In genomic region chr2:88624477-88624876, GRCh38 we compare ENCODE assay signal across 19 cellular contexts. TPM values are rescaled to one million over a fixed set of nuclear protein-coding genes. Genes with fewer than 3 reads are reported as not detected.
DNase-seq lines count a peak whose midpoint lies in the region; ATAC-seq and TF ChIP-seq lines count a peak whose summit lies in the region.
"Had no signal": no experiment of that assay in that cellular context is flagged by ENCODE, and none has a peak within 500 bp of the region (broad histone marks: within the 10 kb centered on the region; RNA-seq: fewer than 3 reads in every experiment).

No MANE protein-coding gene starts in this region.

- H3K4me1 ChIP-seq in OCI-LY1 (ENCODE audit: insufficient read depth, low read length, severe bottlenecking) (peaks cover 79% of the 10 kb centered on the region), fibroblast of lung (ENCODE audit: control insufficient read depth, extremely low read depth, insufficient read depth, low read length) (no peaks in the 10 kb centered on the region), trophoblast cell (ENCODE audit: control insufficient read depth in 1 of 2, insufficient read depth in 2 of 2, low read length in 2 of 2) (peaks cover 3 to 7% of the 10 kb centered on the region in 2 experiments), GM23248 (ENCODE audit: insufficient read depth) (peaks cover 20% of the 10 kb centered on the region)

- DNase-seq in GM12864 (ENCODE audit: low read depth) (no peak), fibroblast of lung (ENCODE audit: low read depth in 2 of 2) (no peak), trophoblast cell (no peak), GM23248 (no peak), posterior vena cava (ENCODE audit: low spot score) (no peak)
- DNase-seq in stimulated activated CD4-positive, alpha-beta T cell treated with anti-CD3 and anti-CD28 coated beads, Interleukin-12 subunit alpha, Interleukin-12 subunit beta, amount 100 ng/mL, for 4 hours = no peak
- no peak for DNase-seq in activated naive CD8-positive, alpha-beta T cell treated with anti-CD3 and anti-CD28 coated beads, Interleukin-2, amount 50 U/mL, for 24 hours
- DNase-seq: activated naive CD4-positive, alpha-beta T cell treated with Interleukin-2 at 50 U/mL for 16 hours; DMS 273 treated with DMSO at 0.1 percent for 48 hours; natural killer cell; NCI-H1092 treated with DMSO at 0.1 percent for 48 hours; NCI-H2171; NCI-H69; Peyer's patch; tibial artery had no signal

- no peak overlapping the region for H4K91ac ChIP-seq in trophoblast cell (ENCODE audit: low read depth, low read length)

- H4K20me1 ChIP-seq in OCI-LY1 (ENCODE audit: insufficient read depth, low read length) = no peaks in the 10 kb centered on the region
- H4K20me1 ChIP-seq in fibroblast of lung (ENCODE audit: control insufficient read depth, extremely low read depth, insufficient read depth, low read length) = no peaks in the 10 kb centered on the region
- peaks cover 18% of the 10 kb centered on the region; the same call in 1 of the 2 replicates for H4K20me1 ChIP-seq in GM23248 (ENCODE audit: insufficient read depth)

- H4K8ac ChIP-seq in trophoblast cell (ENCODE audit: low read depth, low read length) = no peak overlapping the region

- peaks cover 32% of the 10 kb centered on the region for H3K4me1 Mint-ChIP-seq in activated naive CD8-positive, alpha-beta T cell treated with anti-CD3 and anti-CD28 coated beads, Interleukin-2, amount 50 U/mL, for 24 hours

- intact Hi-C loops in posterior vena cava (cut with DNase I) = no loop called here

- in situ Hi-C loops in GM23248 (cut with MboI) = no loop called here

- WGBS in trophoblast cell (ENCODE audit: extremely low coverage, insufficient coverage, insufficient read length) = no CpG with 5 or more reads among the region's 4 CpGs
- WGBS in GM23248 (ENCODE audit: low coverage in 1 of 2, low lambda C conversion rate in 2 of 2, missing lambda C conversion rate in 2 of 2), 2 experiments = 89 to 99% methylated on average over 4 of the region's 4 CpGs

- H3K9me2 ChIP-seq in OCI-LY1 (ENCODE audit: low read depth, low read length) (no peaks in the 10 kb centered on the region), GM23248 (ENCODE audit: insufficient read depth) (no peaks in the 10 kb centered on the region)

- no peaks in the 10 kb centered on the region for H3K9me3 ChIP-seq in OCI-LY1 (ENCODE audit: low read length)
- H3K9me3 ChIP-seq in fibroblast of lung (ENCODE audit: control insufficient read depth, insufficient read depth, low read depth, low read length) = no peaks in the 10 kb centered on the region
- no peaks in the 10 kb centered on the region for H3K9me3 ChIP-seq in trophoblast cell (ENCODE audit: insufficient read depth, low read depth, low read length)
- no peaks in the 10 kb centered on the region for H3K9me3 ChIP-seq in GM23248 (ENCODE audit: low read depth)
- H3K9me3 ChIP-seq: ascending aorta, Peyer's patch, prostate gland, tibial artery had no signal

- no peak overlapping the region for H3K23ac ChIP-seq in trophoblast cell (ENCODE audit: low read length)

- H3K9me3 Mint-ChIP-seq in activated naive CD8-positive, alpha-beta T cell treated with anti-CD3 and anti-CD28 coated beads, Interleukin-2, amount 50 U/mL, for 24 hours = no peaks in the 10 kb centered on the region
- H3K9me3 Mint-ChIP-seq: natural killer cell had no signal

- H3K36me3 Mint-ChIP-seq in activated naive CD8-positive, alpha-beta T cell treated with anti-CD3 and anti-CD28 coated beads, Interleukin-2, amount 50 U/mL, for 24 hours (ENCODE audit: low read depth) = peaks cover 2% of the 10 kb centered on the region
- H3K36me3 Mint-ChIP-seq: natural killer cell had no signal

- no peak for ATAC-seq in activated naive CD8-positive, alpha-beta T cell treated with anti-CD3 and anti-CD28 coated beads, Interleukin-2, amount 50 U/mL, for 24 hours
- ATAC-seq: natural killer cell had no signal

- TF ChIP-seq CTCF in GM12864 (IDR thresholded peaks at IDR 0.05; ENCODE audit: low read depth, low read length, missing control alignments) (no peak), OCI-LY1 (IDR thresholded peaks at IDR 0.05; ENCODE audit: low read length) (no peak), fibroblast of lung (conservative IDR thresholded peaks at IDR 0.05 in 1 of 2, IDR thresholded peaks at IDR 0.05 in 1 of 2; ENCODE audit: low read depth in 1 of 2, low read length in 2 of 2) (no peak)

- H3K4me2 ChIP-seq in OCI-LY1 (ENCODE audit: low read length) (peak overlapping the region; percentile 82), fibroblast of lung (ENCODE audit: extremely low read depth, insufficient read depth, low read length) (peak overlapping the region; percentile 89), trophoblast cell (ENCODE audit: low read length) (no peak overlapping the region), GM23248 (ENCODE audit: unreplicated experiment) (no peak overlapping the region)

- H4K12ac ChIP-seq in trophoblast cell (ENCODE audit: low read depth, low read length) = no peak overlapping the region

- no peaks in the 10 kb centered on the region for H3K27me3 Mint-ChIP-seq in activated naive CD8-positive, alpha-beta T cell treated with anti-CD3 and anti-CD28 coated beads, Interleukin-2, amount 50 U/mL, for 24 hours

- no peak overlapping the region for H3K18ac ChIP-seq in trophoblast cell (ENCODE audit: low read length)

- H3K9ac ChIP-seq in OCI-LY1 (ENCODE audit: low read length) = peak overlapping the region; percentile 96
- no peak overlapping the region for H3K9ac ChIP-seq in fibroblast of lung (ENCODE audit: insufficient read depth, low read length)
- H3K9ac ChIP-seq in trophoblast cell (ENCODE audit: low read length) = no peak overlapping the region
- H3K9ac ChIP-seq in GM23248 = no peak overlapping the region

- H3K27ac ChIP-seq in OCI-LY1 (ENCODE audit: low read depth, low read length, poor library complexity, severe bottlenecking) (peak overlapping the region; percentile 60), fibroblast of lung (ENCODE audit: insufficient read depth, low read length) (no peak overlapping the region), trophoblast cell (ENCODE audit: low read depth, low read length) (no peak overlapping the region), GM23248 (no peak overlapping the region)
- H3K27ac ChIP-seq: ascending aorta, prostate gland, tibial artery had no signal

- peak overlapping the region; percentile 99 for H3K4me3 ChIP-seq in GM12864 (ENCODE audit: low read depth, low read length)
- peak overlapping the region; percentile 83 for H3K4me3 ChIP-seq in OCI-LY1 (ENCODE audit: low read depth, low read length, poor library complexity, severe bottlenecking)
- peak overlapping the region in 2 of 4 experiments; percentile 4 to 87 for H3K4me3 ChIP-seq in fibroblast of lung (replicated peaks in 1 of 4; ENCODE audit: control extremely low read depth in 1 of 4, insufficient read depth in 1 of 4, low read depth in 3 of 4, low read length in 4 of 4)
- no peak overlapping the region for H3K4me3 ChIP-seq in trophoblast cell (ENCODE audit: low read depth, low read length)
- no peak overlapping the region for H3K4me3 ChIP-seq in GM23248
- H3K4me3 ChIP-seq: lung, Peyer's patch, prostate gland, tibial artery had no signal

- H3K79me1 ChIP-seq in trophoblast cell (ENCODE audit: low read length) = peaks cover 16% of the 10 kb centered on the region

- no peak overlapping the region for H3K4me3 Mint-ChIP-seq in activated naive CD8-positive, alpha-beta T cell treated with anti-CD3 and anti-CD28 coated beads, Interleukin-2, amount 50 U/mL, for 24 hours
- H3K4me3 Mint-ChIP-seq: natural killer cell had no signal

- no peak overlapping the region for H3K27ac Mint-ChIP-seq in activated naive CD8-positive, alpha-beta T cell treated with anti-CD3 and anti-CD28 coated beads, Interleukin-2, amount 50 U/mL, for 24 hours
- H3K27ac Mint-ChIP-seq: natural killer cell had no signal

- H3K36me3 ChIP-seq in OCI-LY1 (ENCODE audit: insufficient read depth, low read length) (peaks cover 4% of the 10 kb centered on the region; the same call in 1 of the 2 replicates), fibroblast of lung (ENCODE audit: control insufficient read depth, insufficient read depth, low read length) (no peaks in the 10 kb centered on the region), trophoblast cell (ENCODE audit: control insufficient read depth in 1 of 2, insufficient read depth in 2 of 2, low read length in 2 of 2) (no peaks in the 10 kb centered on the region), GM23248 (ENCODE audit: low read depth) (no peaks in the 10 kb centered on the region)
- H3K36me3 ChIP-seq: ascending aorta, Peyer's patch, prostate gland, tibial artery had no signal

- H3K4ac ChIP-seq in trophoblast cell (ENCODE audit: low read depth, low read length) = peak overlapping the region; percentile 49

- no peak overlapping the region for H2BK120ac ChIP-seq in trophoblast cell (ENCODE audit: insufficient read depth, low read length, poor library complexity)

- H2BK12ac ChIP-seq in trophoblast cell (ENCODE audit: low read length) = no peak overlapping the region

- H2AK5ac ChIP-seq in trophoblast cell (ENCODE audit: low read length) = no peak overlapping the region

- peaks cover 68% of the 10 kb centered on the region for H3K79me2 ChIP-seq in OCI-LY1 (ENCODE audit: insufficient read depth, low read length)
- peaks cover 41% of the 10 kb centered on the region for H3K79me2 ChIP-seq in fibroblast of lung (ENCODE audit: control insufficient read depth, insufficient read depth, low read length)
- H3K79me2 ChIP-seq in trophoblast cell (ENCODE audit: control insufficient read depth, insufficient read depth, low read length, poor library complexity) = peaks cover 16% of the 10 kb centered on the region
- H3K79me2 ChIP-seq in GM23248 (ENCODE audit: insufficient read depth) = peaks cover 75% of the 10 kb centered on the region

- H2AFZ ChIP-seq in OCI-LY1 (ENCODE audit: low read length) (no peak overlapping the region), fibroblast of lung (ENCODE audit: low read length) (no peak overlapping the region), trophoblast cell (ENCODE audit: insufficient read depth, low read length, poor library complexity) (no peak overlapping the region), GM23248 (no peak overlapping the region)

- no peak overlapping the region for H3K14ac ChIP-seq in trophoblast cell (ENCODE audit: low read length)

- H2BK5ac ChIP-seq in trophoblast cell (ENCODE audit: low read depth, low read length, poor library complexity) = no peak overlapping the region

- H3F3A ChIP-seq in OCI-LY1 (ENCODE audit: insufficient read depth, low read length) (no peaks in the 10 kb centered on the region), GM23248 (ENCODE audit: insufficient read depth) (no peaks in the 10 kb centered on the region)

- H3K27me3 ChIP-seq in OCI-LY1 (ENCODE audit: insufficient read depth, low read length) (no peaks in the 10 kb centered on the region), fibroblast of lung (ENCODE audit: control insufficient read depth, insufficient read depth, low read length) (no peaks in the 10 kb centered on the region), trophoblast cell (ENCODE audit: insufficient read depth, low read length) (no peaks in the 10 kb centered on the region), GM23248 (replicated peaks; ENCODE audit: insufficient read depth) (no peaks in the 10 kb centered on the region)
- H3K27me3 ChIP-seq: ascending aorta, Peyer's patch, tibial artery had no signal

RNA-seq across cellular contexts. Expression of gene EIF2AK3, which starts 2.8 kb away (rescaled TPM):
- total RNA-seq in fibroblast of lung (19.8 and 20.3 TPM in 2 replicates), posterior vena cava (10 to 100 TPM; 18.4 to 23.7 TPM)
- polyA plus RNA-seq in fibroblast of lung (8.8 and 11.9 TPM in 2 replicates), GM23248 (2016; fragmentation: Nextera tagmentation; extraction: Ambion mirVana) (7.5 and 7.6 TPM in 2 replicates)
- 8.7 and 11.5 TPM in 2 replicates for polyA plus RNA-seq in fibroblast of lung (2012)
- 1.5 TPM in 2 replicates for polyA minus RNA-seq in fibroblast of lung (ENCODE audit: low replicate concordance)
- 32.3 and 33.9 TPM in 2 replicates for polyA plus RNA-seq in trophoblast cell (2013)
- total RNA-seq in GM23248 (2014; rRNA removed; shearing (Covaris generic)) = 15.5 and 15.9 TPM in 2 replicates

Comparison
In these comparisons a context has a peak if more than half of its experiments do, and no peak if none do; other contexts are left out.
1. H3K4me3 ChIP-seq: peak in GM12864 (single experiment) and OCI-LY1 (single experiment); none in trophoblast cell (single experiment) and GM23248 (single experiment).
2. H3K4me2 ChIP-seq: peak in OCI-LY1 (single experiment) and fibroblast of lung (single experiment); none in trophoblast cell (single experiment) and GM23248 (single experiment).